8 cellular contexts compared by ENCODE assay signal in the genomic region with DNA sequence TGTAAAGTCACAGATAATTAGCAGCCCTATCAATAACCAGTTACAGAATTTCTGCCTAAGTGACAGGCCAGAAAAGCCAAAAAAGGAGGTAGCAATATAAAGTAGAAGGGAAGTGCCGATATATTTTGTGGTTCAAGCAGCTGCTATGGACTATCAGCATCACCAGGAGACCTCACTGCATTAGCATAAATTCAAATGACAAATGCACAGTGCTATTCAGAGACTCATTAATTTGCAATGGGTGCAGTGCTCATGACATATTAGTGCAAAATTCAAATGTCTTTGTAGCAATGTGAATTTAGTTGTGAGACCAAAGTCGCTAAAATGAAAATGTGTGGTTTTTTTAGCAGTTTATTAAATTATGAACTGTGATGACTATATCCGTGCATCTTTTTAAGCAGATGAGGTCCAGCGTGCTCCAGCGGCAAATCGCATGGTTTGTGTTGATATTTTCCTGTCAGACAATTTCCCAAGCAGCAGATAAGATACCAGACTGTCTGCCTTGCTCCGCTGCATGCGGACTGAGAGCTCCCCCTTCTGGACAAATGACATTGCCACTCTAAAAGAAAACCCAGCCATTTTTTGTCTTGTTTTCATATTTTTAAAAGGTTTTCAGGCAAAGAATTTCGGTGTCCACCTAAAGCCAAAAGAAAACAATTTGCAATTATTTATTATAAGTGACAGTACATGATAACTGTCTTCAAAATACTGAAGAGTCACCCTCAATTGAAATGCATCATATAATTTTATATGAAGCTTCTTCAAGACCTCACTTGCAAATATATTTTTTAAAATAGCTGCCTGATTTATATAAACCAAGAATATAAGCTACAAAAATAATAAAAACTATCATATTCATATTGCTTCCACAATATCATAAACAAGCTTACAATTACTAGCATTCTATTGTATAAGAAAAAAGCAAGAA.
DNase-seq lines count a peak whose midpoint lies in the region; ATAC-seq, FAIRE-seq and TF ChIP-seq lines count a peak whose summit lies in the region.

No MANE protein-coding gene starts in this region.

- no peak overlapping the region for H2BK20ac ChIP-seq in IMR-90 (ENCODE audit: low read depth, low read length)

- no peak overlapping the region for H4K8ac ChIP-seq in IMR-90 (ENCODE audit: low read depth in 2 of 2, low read length in 2 of 2)

- H3K4me3 Mint-ChIP-seq in CD4-positive, alpha-beta memory T cell, result peak overlapping the region in 1 of 8 donors; percentile 29

- no peaks in the 10 kb centered on the region for H3K9me2 ChIP-seq in OCI-LY7 (ENCODE audit: insufficient read depth, low read length)

- H3K27me3 Mint-ChIP-seq in CD4-positive, alpha-beta memory T cell, result peaks cover 4 to 6% of the 10 kb centered on the region in 2 donors

- H3K4ac ChIP-seq in IMR-90 (ENCODE audit: low read depth, low read length), result no peak overlapping the region

- no peaks in the 10 kb centered on the region for H3K79me2 ChIP-seq in OCI-LY7 (ENCODE audit: insufficient read depth, low read depth, low read length)

- H4K20me1 ChIP-seq in IMR-90 (ENCODE audit: insufficient read depth, low read length) (no peaks in the 10 kb centered on the region), OCI-LY7 (ENCODE audit: insufficient read depth, low read length) (no peaks in the 10 kb centered on the region)

- no peak overlapping the region for H2BK120ac ChIP-seq in IMR-90 (ENCODE audit: low read depth, low read length)

- no peak overlapping the region for H4K5ac ChIP-seq in IMR-90 (ENCODE audit: low read depth, low read length)

- no peak overlapping the region for H3K14ac ChIP-seq in IMR-90 (replicated peaks; ENCODE audit: low read depth, low read length)

- H2AK9ac ChIP-seq in IMR-90 (replicated peaks; ENCODE audit: low read depth, low read length, poor library complexity), result no peak overlapping the region

- H3K9me3 Mint-ChIP-seq in CD4-positive, alpha-beta memory T cell, result no peaks in the 10 kb centered on the region

- H3K9me1 ChIP-seq in IMR-90 (ENCODE audit: insufficient read depth, low read length), result no peaks in the 10 kb centered on the region

- H3K27me3 ChIP-seq in CD4-positive, alpha-beta memory T cell (ENCODE audit: insufficient read depth, low read length), result no peaks in the 10 kb centered on the region
- H3K27me3 ChIP-seq in IMR-90 (ENCODE audit: control insufficient read depth, insufficient read depth, low read length) (no peaks in the 10 kb centered on the region), pancreas (no peaks in the 10 kb centered on the region), vagina (no peaks in the 10 kb centered on the region)

- H3K36me3 ChIP-seq in CD4-positive, alpha-beta memory T cell (ENCODE audit: insufficient read depth, low read length), result no peaks in the 10 kb centered on the region
- H3K36me3 ChIP-seq in IMR-90 (ENCODE audit: control insufficient read depth, insufficient read depth, low read length) (no peaks in the 10 kb centered on the region), OCI-LY7 (ENCODE audit: insufficient read depth, low read length) (no peaks in the 10 kb centered on the region), pancreas (no peaks in the 10 kb centered on the region), vagina (no peaks in the 10 kb centered on the region)

- H4K91ac ChIP-seq in IMR-90 (ENCODE audit: insufficient read depth, low read depth, low read length), result no peak overlapping the region

- no peaks in the 10 kb centered on the region for H3K9me3 ChIP-seq in CD4-positive, alpha-beta memory T cell (ENCODE audit: control insufficient read depth in 1 of 2, low read length in 2 of 2)
- no peaks in the 10 kb centered on the region for H3K9me3 ChIP-seq in IMR-90 (ENCODE audit: control insufficient read depth, insufficient read depth, low read length)
- H3K9me3 ChIP-seq in OCI-LY7 (ENCODE audit: low read length), result no peaks in the 10 kb centered on the region
- no peaks in the 10 kb centered on the region for H3K9me3 ChIP-seq in pancreas
- no peaks in the 10 kb centered on the region for H3K9me3 ChIP-seq in vagina

- no peaks in the 10 kb centered on the region for H3K36me3 Mint-ChIP-seq in CD4-positive, alpha-beta memory T cell

- no peak overlapping the region for H3K27ac ChIP-seq in CD4-positive, alpha-beta memory T cell (ENCODE audit: low read depth, low read length)
- H3K27ac ChIP-seq in IMR-90 (ENCODE audit: insufficient read depth, low read length), result no peak overlapping the region
- no peak overlapping the region for H3K27ac ChIP-seq in OCI-LY7 (ENCODE audit: low read depth, low read length, poor library complexity, severe bottlenecking)
- H3K27ac ChIP-seq in pancreas, result no peak overlapping the region
- no peak overlapping the region for H3K27ac ChIP-seq in vagina

- no peak overlapping the region for H3K18ac ChIP-seq in IMR-90 (ENCODE audit: low read depth, low read length)

- H3K4me1 Mint-ChIP-seq in CD4-positive, alpha-beta memory T cell, result peaks cover 0 to 2% (median under 1%) of the 10 kb centered on the region in 4 donors

- no peak overlapping the region for H2BK5ac ChIP-seq in IMR-90 (ENCODE audit: low read depth, low read length, poor library complexity, severe bottlenecking)

- no peak overlapping the region for H3K4me3 ChIP-seq in CD4-positive, alpha-beta memory T cell (ENCODE audit: low read length in 2 of 2)
- H3K4me3 ChIP-seq in IMR-90 (ENCODE audit: insufficient read depth, low read depth, low read length) (no peak overlapping the region), OCI-LY7 (ENCODE audit: low read depth, low read length, poor library complexity, severe bottlenecking) (no peak overlapping the region), pancreas (no peak overlapping the region), vagina (no peak overlapping the region)

- TF ChIP-seq POLR2A in IMR-90 (IDR thresholded peaks at IDR 0.05; ENCODE audit: low read depth, low read length) (0 out of 2 replicates have a peak, but pooled peaks have one; percentile 29), vagina (IDR thresholded peaks at IDR 0.05) (no peak)

- intact Hi-C loops in CD4-positive, alpha-beta memory T cell (cut with micrococcal nuclease), result no loop called here
- intact Hi-C loops in IMR-90 (cut with micrococcal nuclease) (loop anchor here (1.0 to 10.0 kb wide), 5 partner anchors 167 to 1536 kb away; a partner anchor contains a TSS), OCI-LY7 (cut with micrococcal nuclease; ENCODE audit: unreplicated experiment) (loop anchor here (5.0 to 10.0 kb wide), 2 partner anchors 520 to 1538 kb away; no protein-coding TSS in a partner anchor), pancreas (cut with DNase I) (loop anchor here in 1 of 3 donors (5.0 kb wide), 1 partner anchor 1538 kb away; no protein-coding TSS in a partner anchor), vagina (cut with DNase I) (no loop called here)

- H3K23ac ChIP-seq in IMR-90 (ENCODE audit: low read depth, low read length), result no peak overlapping the region

- no peak overlapping the region for H3K56ac ChIP-seq in IMR-90 (ENCODE audit: extremely low read depth, insufficient read depth, low read length)

- WGBS in IMR-90 (ENCODE audit: extremely low coverage in 2 of 2, insufficient read length in 1 of 2), 2 experiments, result no CpG with 5 or more reads among the region's 9 CpGs
- WGBS in pancreas, 2 donors, result 18 to 19% methylated on average over 9 of the region's 9 CpGs

- TF ChIP-seq CTCF in IMR-90 (conservative IDR thresholded peaks at IDR 0.05; ENCODE audit: low read depth, low read length) (peak; percentile 98), OCI-LY7 (conservative IDR thresholded peaks at IDR 0.05; ENCODE audit: low read length) (peak; percentile 99), pancreas (IDR thresholded peaks at IDR 0.05) (peak; percentile 60 to 88 (median 79)), vagina (IDR thresholded peaks at IDR 0.05) (peak; percentile 48 to 73 (median 61))

- H2BK15ac ChIP-seq in IMR-90 (ENCODE audit: low read depth, low read length), result no peak overlapping the region

- H3K4me2 ChIP-seq in IMR-90 (ENCODE audit: low read depth, low read length) (no peak overlapping the region), OCI-LY7 (ENCODE audit: low read length) (peak overlapping the region; percentile 28; the same call in 1 of the 2 replicates)

- ATAC-seq in GM19372 (IDR thresholded peaks at IDR 0.05; ENCODE audit: low read depth, unreplicated experiment) (peak; percentile 77), IMR-90 (ENCODE audit: low read depth) (peak; percentile 83), pancreas (peak in 3 of 4 donors; percentile 75 to 80 (median 78))

- peak; percentile 19 to 44 (median 27) for DNase-seq in CD4-positive, alpha-beta memory T cell
- DNase-seq in IMR-90 (peak; percentile 61), OCI-LY7 (ENCODE audit: low spot score) (peak; percentile 64), germinal center (ENCODE audit: low spot score) (peak; percentile 18), pancreas (peak in 5 of 6 donors; percentile 21 to 54 (median 39)), vagina (ENCODE audit: extremely low spot score in 2 of 2) (no peak)
- DNase-seq in activated gamma-delta T cell treated with anti-CD3 and anti-CD28 coated beads, Interleukin-2, amount 50 U/mL, for 16 hours (ENCODE audit: low read depth), result peak; percentile 23

- no peak overlapping the region for H3K27ac Mint-ChIP-seq in CD4-positive, alpha-beta memory T cell

- H3K79me1 ChIP-seq in IMR-90 (ENCODE audit: low read depth in 1 of 2, low read length in 2 of 2), result no peaks in the 10 kb centered on the region

- TF ChIP-seq RAD21 in IMR-90 (IDR thresholded peaks at IDR 0.05; ENCODE audit: low read length), result peak; percentile 90

- no peaks in the 10 kb centered on the region for H3K4me1 ChIP-seq in CD4-positive, alpha-beta memory T cell (ENCODE audit: insufficient read depth, low read length)
- H3K4me1 ChIP-seq in IMR-90 (ENCODE audit: control insufficient read depth, insufficient read depth, low read length), result no peaks in the 10 kb centered on the region
- H3K4me1 ChIP-seq in OCI-LY7 (ENCODE audit: insufficient read depth, low read length, poor library complexity, severe bottlenecking), result no peaks in the 10 kb centered on the region
- no peaks in the 10 kb centered on the region for H3K4me1 ChIP-seq in pancreas
- H3K4me1 ChIP-seq in vagina, result no peaks in the 10 kb centered on the region

- peak; percentile 83 for FAIRE-seq in pancreas (lab: Jason Lieb, UNC)

- BruUV-seq in IMR-90 (replicated peaks; lab: Mats Ljungman, UMichigan), result no TSS peak
- BruUV-seq in OCI-LY7 (replicated peaks; lab: Mats Ljungman, UMichigan), result no TSS peak

- H3K9ac ChIP-seq in IMR-90 (ENCODE audit: low read depth, low read length), result no peak overlapping the region

- POLR2A ChIA-PET in CD4-positive, alpha-beta memory T cell (lab: Charles Lee; ENCODE audit: partially characterized antibody), result no interaction called here
- POLR2A ChIA-PET in IMR-90 (lab: Charles Lee; ENCODE audit: unreplicated experiment), result no interaction called here
- POLR2A ChIA-PET in OCI-LY7 (lab: Charles Lee), result interaction anchor here (0.6 to 1.3 kb wide), 3 partner anchors 13 to 1774 kb away, joined by 3 read pairs; no protein-coding TSS in a partner anchor

- in situ Hi-C loops in IMR-90 (cut with MboI; ENCODE audit: low sequenced_read_pairs), result loop anchor here (5.0 kb wide), 1 partner anchor 1543 kb away; no protein-coding TSS in a partner anchor

- no peak overlapping the region for H2AK5ac ChIP-seq in IMR-90 (ENCODE audit: low read depth, low read length)

- CTCF ChIA-PET in CD4-positive, alpha-beta memory T cell (lab: Charles Lee; ENCODE audit: partially characterized antibody), result interaction anchor here (0.7 to 2.8 kb wide), 10 partner anchors 8 to 1539 kb away, joined by 3 to 39 read pairs (median 4); no protein-coding TSS in a partner anchor
- CTCF ChIA-PET in IMR-90 (lab: Yijun Ruan, JAX) (interaction anchor here (0.7 to 1.6 kb wide), 6 partner anchors 11 to 1541 kb away, joined by 3 to 16 read pairs (median 4); no protein-coding TSS in a partner anchor), OCI-LY7 (lab: Charles Lee; ENCODE audit: unreplicated experiment) (no interaction called here)

- H2AFZ ChIP-seq in IMR-90 (replicated peaks; ENCODE audit: low read length, poor library complexity) (no peak overlapping the region), OCI-LY7 (ENCODE audit: low read length) (peak overlapping the region; percentile 53; the same call in 1 of the 2 replicates)

- dilution Hi-C loops in IMR-90 (cut with HindIII; ENCODE audit: low sequenced_read_pairs, unreplicated experiment), result no loop called here

Comparison
In these comparisons a context has a peak if more than half of its experiments do, and no peak if none do; other contexts are left out.
1. DNase-seq: peak in CD4-positive, alpha-beta memory T cell (5 of 5), IMR-90 (single experiment), OCI-LY7 (single experiment), activated gamma-delta T cell treated with anti-CD3 and anti-CD28 coated beads, Interleukin-2, amount 50 U/mL, for 16 hours (single experiment), germinal center (single experiment) and pancreas (5 of 6); none in vagina (0 of 2).
2. intact Hi-C loops: an anchor here in IMR-90 (1.0 to 10.0 kb wide) and OCI-LY7 (5.0 to 10.0 kb wide); none called in CD4-positive, alpha-beta memory T cell and vagina.
3. Peak in every context shown above with its lines, with median percentiles within 50 percentile points of each other: ATAC-seq and CTCF ChIP-seq.